In genomic region chr13:48066310-48066989, GRCh38 we compare ENCODE assay signal across 9 cellular contexts. TPM values are rescaled to one million over a fixed set of nuclear protein-coding genes. Genes with fewer than 3 reads are reported as not detected.
DNase-seq lines count a peak whose midpoint lies in the region; ATAC-seq and TF ChIP-seq lines count a peak whose summit lies in the region.
"Had no signal": no experiment of that assay in that cellular context is flagged by ENCODE, and none has a peak within 500 bp of the region (broad histone marks: within the 10 kb centered on the region; RNA-seq: fewer than 3 reads in every experiment).

No MANE protein-coding gene starts in this region.

- no peak overlapping the region for H3K4me3 ChIP-seq in GM06990 (replicated peaks; ENCODE audit: low read depth, low read length)
- H3K4me3 ChIP-seq in effector memory CD4-positive, alpha-beta T cell (ENCODE audit: insufficient read depth, low read depth, low read length, poor library complexity, severe bottlenecking): no peak overlapping the region

- no peak overlapping the region for H3K27ac ChIP-seq in effector memory CD4-positive, alpha-beta T cell (ENCODE audit: insufficient read depth, low read length, poor library complexity, severe bottlenecking)

- H3K36me3 ChIP-seq in GM06990 (ENCODE audit: control insufficient read depth, insufficient read depth, low read length): peaks cover 6% of the 10 kb centered on the region
- peaks cover 13% of the 10 kb centered on the region for H3K36me3 ChIP-seq in effector memory CD4-positive, alpha-beta T cell (ENCODE audit: control insufficient read depth, insufficient read depth, low read length)

- H3K4me3 Mint-ChIP-seq in Calu3 (ENCODE audit: low read depth, unreplicated experiment): no peak overlapping the region

- H3K9me3 Mint-ChIP-seq in Calu3 (ENCODE audit: low read depth, unreplicated experiment): no peaks in the 10 kb centered on the region

- in situ Hi-C loops in G401 (cut with HindIII; ENCODE audit: low sequenced_read_pairs): no loop called here

- peak; percentile 42 for DNase-seq in GM06990 (ENCODE audit: extremely low read depth, insufficient read length)
- peak; percentile 20 for DNase-seq in NCI-H82 treated with DMSO at 0.1 percent for 48 hours (lab: John Stamatoyannopoulos, UW; ENCODE audit: unreplicated experiment)
- DNase-seq in erythroblast (lab: John Stamatoyannopoulos, UW): peak; percentile 83 to 86
- no peak for DNase-seq in NCI-H2029 (lab: John Stamatoyannopoulos, UW)
- DNase-seq in effector memory CD4-positive, alpha-beta T cell: no peak
- no peak for DNase-seq in Calu3
- no peak for DNase-seq in G401 (ENCODE audit: low spot score)
- DNase-seq: effector CD8-positive, alpha-beta T cell had no signal

- TF ChIP-seq CTCF in GM06990 (IDR thresholded peaks at IDR 0.05; ENCODE audit: insufficient read depth, low read length, poor library complexity, severe bottlenecking): no peak
- TF ChIP-seq CTCF in Calu3 (IDR thresholded peaks at IDR 0.05; ENCODE audit: unreplicated experiment): no peak

- ATAC-seq in GM21717 (IDR thresholded peaks at IDR 0.05; ENCODE audit: unreplicated experiment): peak; percentile 77

- no peaks in the 10 kb centered on the region for H3K9me3 ChIP-seq in effector memory CD4-positive, alpha-beta T cell (ENCODE audit: control insufficient read depth, low read length)

- no peaks in the 10 kb centered on the region for H3K4me1 ChIP-seq in effector memory CD4-positive, alpha-beta T cell (ENCODE audit: control insufficient read depth, insufficient read depth, low read length, poor library complexity, severe bottlenecking)

- no peaks in the 10 kb centered on the region for H3K4me1 Mint-ChIP-seq in Calu3 (ENCODE audit: low read depth, unreplicated experiment)

- H3K27me3 ChIP-seq in GM06990 (replicated peaks; ENCODE audit: control insufficient read depth, insufficient read depth, low read length): no peaks in the 10 kb centered on the region
- no peaks in the 10 kb centered on the region for H3K27me3 ChIP-seq in effector memory CD4-positive, alpha-beta T cell (replicated peaks; ENCODE audit: control insufficient read depth, insufficient read depth, low read length, poor library complexity, severe bottlenecking)

- no peak overlapping the region for H3K27ac Mint-ChIP-seq in Calu3 (ENCODE audit: unreplicated experiment)

- TF ChIP-seq POLR2A in erythroblast (IDR thresholded peaks at IDR 0.05; ENCODE audit: low read length): peak; percentile 17

- peaks cover 14% of the 10 kb centered on the region for H3K36me3 Mint-ChIP-seq in Calu3 (ENCODE audit: insufficient read depth, unreplicated experiment)

- CTCF ChIA-PET in Calu3 (lab: Charles Lee): interaction anchor here (0.6 kb wide), 1 partner anchor 188 kb away, joined by 3 read pairs; no protein-coding TSS in a partner anchor

- no peaks in the 10 kb centered on the region for H3K27me3 Mint-ChIP-seq in Calu3 (ENCODE audit: unreplicated experiment)

- intact Hi-C loops in Calu3 (cut with micrococcal nuclease; ENCODE audit: unreplicated experiment): no loop called here

- no TSS peak for BruUV-seq in Calu3 (replicated peaks; lab: Mats Ljungman, UMichigan)

RNA-seq across cellular contexts. Expression of gene MED4, which starts 28.5 kb away (rescaled TPM):
- total RNA-seq in Calu3 (2022): 28.5 and 31.9 TPM in 2 replicates
- total RNA-seq in G401 (2014; rRNA removed; shearing (Covaris generic)): 32.6 and 37.9 TPM in 2 replicates

RNA-seq across cellular contexts. Expression of gene NUDT15, which starts 28.9 kb away (rescaled TPM):
- 19.2 and 19.4 TPM in 2 replicates for total RNA-seq in Calu3 (2022)
- total RNA-seq in G401 (2014; rRNA removed; shearing (Covaris generic)): 40.0 and 48.1 TPM in 2 replicates

Comparison
In these comparisons a context has a peak if more than half of its experiments do, and no peak if none do; other contexts are left out.
1. DNase-seq: peak in GM06990 (single experiment), NCI-H82 treated with DMSO at 0.1 percent for 48 hours (single experiment) and erythroblast (2 of 2); none in NCI-H2029 (single experiment), effector memory CD4-positive, alpha-beta T cell (0 of 3), Calu3 (single experiment) and G401 (single experiment).